1 cellular context compared by ENCODE assay signal in genomic region chr12:132490481-132491348, GRCh38.
TF ChIP-seq lines count a peak whose summit lies in the region.

No MANE protein-coding gene starts in this region.

TF ChIP-seq in HepG2, 621 proteins besides CTCF, POLR2A, EP300 and RAD21 (continued from another document and continues in another):
- TF ChIP-seq PRDM15 (CRISPR knock-in tag; IDR thresholded peaks at IDR 0.05), result no peak
- TF ChIP-seq ZNF883 (CRISPR knock-in tag; IDR thresholded peaks at IDR 0.05; ENCODE audit: not compliant biosample characterization), result peak; percentile 17
- no peak for TF ChIP-seq ZBTB21 (CRISPR knock-in tag; IDR thresholded peaks at IDR 0.05)
- TF ChIP-seq YY1 (IDR thresholded peaks at IDR 0.05; ENCODE audit: insufficient read depth, insufficient replicate concordance, low read depth, low read length), result peak; percentile 21
- TF ChIP-seq ZNF552 (CRISPR knock-in tag; IDR thresholded peaks at IDR 0.05; ENCODE audit: borderline replicate concordance), result no peak
- no peak for TF ChIP-seq KIAA2018 (CRISPR knock-in tag; IDR thresholded peaks at IDR 0.05; ENCODE audit: borderline replicate concordance)
- TF ChIP-seq PAX8 (CRISPR knock-in tag; IDR thresholded peaks at IDR 0.05; ENCODE audit: borderline replicate concordance), result no peak
- peak; percentile 44 for TF ChIP-seq RBFOX2 (IDR thresholded peaks at IDR 0.05; ENCODE audit: low read depth, low read length)
- no peak for TF ChIP-seq TAF1 (CRISPR knock-in tag; IDR thresholded peaks at IDR 0.05)
- no peak for TF ChIP-seq ZNF18 (CRISPR knock-in tag; IDR thresholded peaks at IDR 0.05; ENCODE audit: insufficient replicate concordance)
- no peak for TF ChIP-seq ZSCAN25 (CRISPR knock-in tag; IDR thresholded peaks at IDR 0.05)
- no peak for TF ChIP-seq RERE (CRISPR knock-in tag; IDR thresholded peaks at IDR 0.05; ENCODE audit: low read depth)
- no peak for TF ChIP-seq ZNF672 (CRISPR knock-in tag; IDR thresholded peaks at IDR 0.05)
- TF ChIP-seq SATB2 (CRISPR knock-in tag; IDR thresholded peaks at IDR 0.05), result no peak
- TF ChIP-seq ONECUT2 (CRISPR knock-in tag; IDR thresholded peaks at IDR 0.05), result no peak
- TF ChIP-seq ZBTB7B (CRISPR knock-in tag; IDR thresholded peaks at IDR 0.05), result peak; percentile 42; the same call in 1 of the 2 replicates
- TF ChIP-seq ZNF598 (CRISPR knock-in tag; IDR thresholded peaks at IDR 0.05; ENCODE audit: borderline replicate concordance), result 0 out of 2 replicates have a peak, but pooled peaks have one; percentile 34
- TF ChIP-seq HDAC1 (CRISPR knock-in tag; IDR thresholded peaks at IDR 0.05), result 0 out of 2 replicates have a peak, but pooled peaks have one; percentile 23
- TF ChIP-seq GATAD1 (CRISPR knock-in tag; IDR thresholded peaks at IDR 0.05), result 0 out of 2 replicates have a peak, but pooled peaks have one; percentile 6
- TF ChIP-seq SNAPC4 (CRISPR knock-in tag; IDR thresholded peaks at IDR 0.05), result 0 out of 2 replicates have a peak, but pooled peaks have one; percentile 27
- no peak for TF ChIP-seq ADNP (CRISPR knock-in tag; IDR thresholded peaks at IDR 0.05)
- TF ChIP-seq ZNF550 (CRISPR knock-in tag; IDR thresholded peaks at IDR 0.05; ENCODE audit: borderline replicate concordance), result no peak
- no peak for TF ChIP-seq HNF4A (CRISPR knock-in tag; IDR thresholded peaks at IDR 0.05)
- peak; percentile 28; the same call in 1 of the 2 replicates for TF ChIP-seq PHF8 (CRISPR knock-in tag; IDR thresholded peaks at IDR 0.05)
